10 cellular contexts compared by ENCODE assay signal in the genomic region with DNA sequence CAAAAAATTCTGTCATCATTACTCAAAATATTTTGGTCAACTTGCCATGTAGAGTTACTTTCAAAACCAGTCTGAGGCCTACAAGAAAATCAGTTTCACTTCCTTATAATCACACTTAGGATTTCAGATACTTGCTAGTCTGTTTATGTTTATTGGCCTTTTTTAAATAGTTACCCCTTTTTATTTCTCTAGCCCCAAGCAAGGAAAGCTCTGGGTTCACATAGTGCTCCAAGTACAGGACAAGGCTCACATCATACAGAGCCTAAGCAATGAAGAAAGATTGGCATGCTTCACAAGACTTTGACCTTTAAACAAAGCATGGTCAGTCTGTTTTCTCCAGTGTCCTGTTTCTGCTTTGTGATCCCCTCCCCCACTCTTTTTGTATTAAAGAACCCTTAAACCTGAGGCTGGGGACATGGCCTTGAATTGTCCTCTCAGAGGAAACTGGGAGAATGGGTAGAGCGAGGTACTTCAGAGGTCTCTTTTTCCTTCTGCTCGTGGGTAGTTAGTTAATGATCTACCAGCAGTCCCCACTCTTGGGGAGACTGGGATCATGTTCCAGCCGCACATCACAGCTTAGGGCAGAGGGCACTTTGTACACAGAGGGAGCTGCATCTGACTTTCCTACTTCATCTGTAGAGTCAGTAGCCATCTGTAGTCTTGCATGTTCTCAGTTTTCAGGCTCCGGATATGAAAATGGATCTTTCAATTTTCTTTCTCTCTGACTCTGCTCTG. TPM values are rescaled to one million over a fixed set of nuclear protein-coding genes. Genes with fewer than 3 reads are reported as not detected.
DNase-seq lines count a peak whose midpoint lies in the region; ATAC-seq and TF ChIP-seq lines count a peak whose summit lies in the region.
"Had no signal": no experiment of that assay in that cellular context is flagged by ENCODE, and none has a peak within 500 bp of the region (broad histone marks: within the 10 kb centered on the region; RNA-seq: fewer than 3 reads in every experiment).

No MANE protein-coding gene starts in this region.

- H3K9me3 Mint-ChIP-seq in GM23338 (no peaks in the 10 kb centered on the region), naive B cell (no peaks in the 10 kb centered on the region)

- H3K4me3 ChIP-seq in GM08714 (ENCODE audit: low read length) (peak overlapping the region; percentile 18; the same call in 1 of the 2 replicates), GM23338 (no peak overlapping the region), SJCRH30 (no peak overlapping the region)
- H3K4me3 ChIP-seq: SK-N-MC had no signal

- H3K4me1 Mint-ChIP-seq in GM23338 = peaks cover 32% of the 10 kb centered on the region
- H3K4me1 Mint-ChIP-seq in naive B cell = peaks cover 24 to 36% (median 25%) of the 10 kb centered on the region in 3 donors

- in situ Hi-C loops in ACHN (cut with HindIII; ENCODE audit: low pct_ligation_motif_present, low pct_unique_long_range_greater_than_20kb, low sequenced_read_pairs) = no loop called here

- no peaks in the 10 kb centered on the region for H3K79me2 ChIP-seq in GM23338 (replicated peaks; ENCODE audit: insufficient read depth)

- H3K27ac ChIP-seq in GM23338 (ENCODE audit: low read depth) = no peak overlapping the region
- H3K27ac ChIP-seq in SJCRH30 = no peak overlapping the region
- H3K27ac ChIP-seq: SK-N-MC had no signal

- H3K4me1 ChIP-seq in GM23338 (ENCODE audit: insufficient read depth) = peaks cover 26% of the 10 kb centered on the region
- H3K4me1 ChIP-seq in SJCRH30 = no peaks in the 10 kb centered on the region

- no peak for TF ChIP-seq CTCF in GM23338 (conservative IDR thresholded peaks at IDR 0.05; ENCODE audit: low read depth in 2 of 2)

- H3K9me3 ChIP-seq in SJCRH30 (replicated peaks) = no peaks in the 10 kb centered on the region

- DNase-seq in GM23338 (ENCODE audit: low spot score) (no peak), SIG-M5 (lab: John Stamatoyannopoulos, UW) (peak; percentile 11), naive B cell (peak; percentile 52), SJCRH30 (no peak), activated gamma-delta T cell treated with Interleukin-2 at 50 U/mL for 16 hours (no peak), ACHN (no peak)
- DNase-seq in stimulated activated CD4-positive, alpha-beta T cell treated with anti-CD3 and anti-CD28 coated beads, Interleukin-4, amount 100 ng/mL, for 24 hours = no peak

- peaks cover 5% of the 10 kb centered on the region; the same call in 1 of the 2 replicates for H3K9me2 ChIP-seq in GM23338 (ENCODE audit: insufficient read depth)

- H3F3A ChIP-seq in GM23338 (replicated peaks; ENCODE audit: low read depth) = no peaks in the 10 kb centered on the region

- ATAC-seq in GM23338 (peak; percentile 31; the same call in 1 of the 3 replicates), naive B cell (ENCODE audit: low read depth in 2 of 2) (peak; percentile 79 to 81)

- no peaks in the 10 kb centered on the region for H3K36me3 ChIP-seq in GM23338 (ENCODE audit: insufficient read depth)
- no peaks in the 10 kb centered on the region for H3K36me3 ChIP-seq in SJCRH30

- H4K20me1 ChIP-seq in GM23338 (replicated peaks; ENCODE audit: insufficient read depth) = no peaks in the 10 kb centered on the region

- H3K4me3 Mint-ChIP-seq in GM23338 (no peak overlapping the region), naive B cell (peak overlapping the region in 6 of 8 donors; percentile 10 to 88 (median 60))

- no peaks in the 10 kb centered on the region for H3K27me3 ChIP-seq in GM23338 (ENCODE audit: insufficient read depth)
- peaks cover 3% of the 10 kb centered on the region; the same call in 1 of the 2 replicates for H3K27me3 ChIP-seq in SJCRH30

- H3K27ac Mint-ChIP-seq in GM23338 (no peak overlapping the region), naive B cell (peak overlapping the region; percentile 48 to 91 (median 74))

- no peaks in the 10 kb centered on the region for H3K36me3 Mint-ChIP-seq in GM23338 (ENCODE audit: low read depth)
- H3K36me3 Mint-ChIP-seq in naive B cell = no peaks in the 10 kb centered on the region

- H3K4me2 ChIP-seq in GM23338 = peak overlapping the region; percentile 46

- H3K27me3 Mint-ChIP-seq in GM23338 (ENCODE audit: insufficient read depth, low read depth, poor library complexity) (peaks cover 2% of the 10 kb centered on the region), naive B cell (no peaks in the 10 kb centered on the region)

- 0 out of 2 replicates have a peak overlapping the region, but pooled peaks have one; percentile 33 for H2AFZ ChIP-seq in GM23338

TF ChIP-seq in GM23338, 12 proteins besides CTCF, POLR2A, EP300 and RAD21:
- TF ChIP-seq, protein P1, sequence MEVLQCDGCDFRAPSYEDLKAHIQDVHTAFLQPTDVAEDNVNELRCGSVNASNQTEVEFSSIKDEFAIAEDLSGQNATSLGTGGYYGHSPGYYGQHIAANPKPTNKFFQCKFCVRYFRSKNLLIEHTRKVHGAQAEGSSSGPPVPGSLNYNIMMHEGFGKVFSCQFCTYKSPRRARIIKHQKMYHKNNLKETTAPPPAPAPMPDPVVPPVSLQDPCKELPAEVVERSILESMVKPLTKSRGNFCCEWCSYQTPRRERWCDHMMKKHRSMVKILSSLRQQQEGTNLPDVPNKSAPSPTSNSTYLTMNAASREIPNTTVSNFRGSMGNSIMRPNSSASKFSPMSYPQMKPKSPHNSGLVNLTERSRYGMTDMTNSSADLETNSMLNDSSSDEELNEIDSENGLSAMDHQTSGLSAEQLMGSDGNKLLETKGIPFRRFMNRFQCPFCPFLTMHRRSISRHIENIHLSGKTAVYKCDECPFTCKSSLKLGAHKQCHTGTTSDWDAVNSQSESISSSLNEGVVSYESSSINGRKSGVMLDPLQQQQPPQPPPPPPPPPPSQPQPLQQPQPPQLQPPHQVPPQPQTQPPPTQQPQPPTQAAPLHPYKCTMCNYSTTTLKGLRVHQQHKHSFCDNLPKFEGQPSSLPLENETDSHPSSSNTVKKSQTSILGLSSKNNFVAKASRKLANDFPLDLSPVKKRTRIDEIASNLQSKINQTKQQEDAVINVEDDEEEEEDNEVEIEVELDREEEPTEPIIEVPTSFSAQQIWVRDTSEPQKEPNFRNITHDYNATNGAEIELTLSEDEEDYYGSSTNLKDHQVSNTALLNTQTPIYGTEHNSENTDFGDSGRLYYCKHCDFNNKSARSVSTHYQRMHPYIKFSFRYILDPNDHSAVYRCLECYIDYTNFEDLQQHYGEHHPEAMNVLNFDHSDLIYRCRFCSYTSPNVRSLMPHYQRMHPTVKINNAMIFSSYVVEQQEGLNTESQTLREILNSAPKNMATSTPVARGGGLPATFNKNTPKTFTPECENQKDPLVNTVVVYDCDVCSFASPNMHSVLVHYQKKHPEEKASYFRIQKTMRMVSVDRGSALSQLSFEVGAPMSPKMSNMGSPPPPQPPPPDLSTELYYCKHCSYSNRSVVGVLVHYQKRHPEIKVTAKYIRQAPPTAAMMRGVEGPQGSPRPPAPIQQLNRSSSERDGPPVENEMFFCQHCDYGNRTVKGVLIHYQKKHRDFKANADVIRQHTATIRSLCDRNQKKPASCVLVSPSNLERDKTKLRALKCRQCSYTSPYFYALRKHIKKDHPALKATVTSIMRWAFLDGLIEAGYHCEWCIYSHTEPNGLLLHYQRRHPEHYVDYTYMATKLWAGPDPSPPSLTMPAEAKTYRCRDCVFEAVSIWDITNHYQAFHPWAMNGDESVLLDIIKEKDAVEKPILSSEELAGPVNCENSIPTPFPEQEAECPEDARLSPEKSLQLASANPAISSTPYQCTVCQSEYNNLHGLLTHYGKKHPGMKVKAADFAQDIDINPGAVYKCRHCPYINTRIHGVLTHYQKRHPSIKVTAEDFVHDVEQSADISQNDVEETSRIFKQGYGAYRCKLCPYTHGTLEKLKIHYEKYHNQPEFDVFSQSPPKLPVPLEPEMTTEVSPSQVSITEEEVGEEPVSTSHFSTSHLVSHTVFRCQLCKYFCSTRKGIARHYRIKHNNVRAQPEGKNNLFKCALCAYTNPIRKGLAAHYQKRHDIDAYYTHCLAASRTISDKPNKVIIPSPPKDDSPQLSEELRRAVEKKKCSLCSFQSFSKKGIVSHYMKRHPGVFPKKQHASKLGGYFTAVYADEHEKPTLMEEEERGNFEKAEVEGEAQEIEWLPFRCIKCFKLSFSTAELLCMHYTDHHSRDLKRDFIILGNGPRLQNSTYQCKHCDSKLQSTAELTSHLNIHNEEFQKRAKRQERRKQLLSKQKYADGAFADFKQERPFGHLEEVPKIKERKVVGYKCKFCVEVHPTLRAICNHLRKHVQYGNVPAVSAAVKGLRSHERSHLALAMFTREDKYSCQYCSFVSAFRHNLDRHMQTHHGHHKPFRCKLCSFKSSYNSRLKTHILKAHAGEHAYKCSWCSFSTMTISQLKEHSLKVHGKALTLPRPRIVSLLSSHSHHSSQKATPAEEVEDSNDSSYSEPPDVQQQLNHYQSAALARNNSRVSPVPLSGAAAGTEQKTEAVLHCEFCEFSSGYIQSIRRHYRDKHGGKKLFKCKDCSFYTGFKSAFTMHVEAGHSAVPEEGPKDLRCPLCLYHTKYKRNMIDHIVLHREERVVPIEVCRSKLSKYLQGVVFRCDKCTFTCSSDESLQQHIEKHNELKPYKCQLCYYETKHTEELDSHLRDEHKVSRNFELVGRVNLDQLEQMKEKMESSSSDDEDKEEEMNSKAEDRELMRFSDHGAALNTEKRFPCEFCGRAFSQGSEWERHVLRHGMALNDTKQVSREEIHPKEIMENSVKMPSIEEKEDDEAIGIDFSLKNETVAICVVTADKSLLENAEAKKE (CRISPR knock-in tag; IDR thresholded peaks at IDR 0.05) = no peak

RNA-seq across cellular contexts. Expression of a gene that starts 30.6 kb away (rescaled TPM):
- 0.78 and 3.0 TPM in 2 replicates for total RNA-seq in GM23338 (2014; rRNA removed; shearing (Covaris generic))
- polyA plus RNA-seq in GM23338 (2016; fragmentation: Nextera tagmentation; extraction: Ambion mirVana) (0.63 and 1.7 TPM in 2 replicates), naive B cell (ENCODE audit: low read depth in 6 of 6) (1 to 10 TPM in 5 of 6 donors, not detected in 1; 2.8 to 4.3 (median 3.4) TPM)
- total RNA-seq in SJCRH30 (2014; rRNA removed; shearing (Covaris generic)) = not detected in 2 replicates

RNA-seq across cellular contexts. Expression of a gene that starts 54.9 kb away (rescaled TPM):
- not detected in 2 replicates for total RNA-seq in GM23338 (2014; rRNA removed; shearing (Covaris generic))
- polyA plus RNA-seq in GM23338 (2016; fragmentation: Nextera tagmentation; extraction: Ambion mirVana) = 0.39 TPM in 1 of 2 replicates, not detected in the other
- polyA plus RNA-seq in naive B cell (ENCODE audit: low read depth in 6 of 6) = not detected
- total RNA-seq in SJCRH30 (2014; rRNA removed; shearing (Covaris generic)) = not detected in 2 replicates
- total RNA-seq: astrocyte had no signal

Comparison
In these comparisons a context has a peak if more than half of its experiments do, and no peak if none do; other contexts are left out.
1. DNase-seq: peak in SIG-M5 (single experiment) and naive B cell (single experiment); none in GM23338 (single experiment), SJCRH30 (0 of 2), activated gamma-delta T cell treated with Interleukin-2 at 50 U/mL for 16 hours (single experiment), stimulated activated CD4-positive, alpha-beta T cell treated with anti-CD3 and anti-CD28 coated beads, Interleukin-4, amount 100 ng/mL, for 24 hours (single experiment) and ACHN (single experiment).